8 cellular contexts compared by ENCODE assay signal in genomic region chr15:60590935-60591490, GRCh38.
DNase-seq lines count a peak whose midpoint lies in the region; ATAC-seq and TF ChIP-seq lines count a peak whose summit lies in the region.

No MANE protein-coding gene starts in this region.

- H3K9me3 ChIP-seq in SJSA1 (replicated peaks) (no peaks in the 10 kb centered on the region), iPS-15b (ENCODE audit: control insufficient read depth, insufficient read depth, low read length) (no peaks in the 10 kb centered on the region), sigmoid colon (no peaks in the 10 kb centered on the region)

- 1 to 4% methylated on average over 41 of the region's 41 CpGs for WGBS in sigmoid colon, 2 donors

- H3K4me1 ChIP-seq in ACC112 (ENCODE audit: control insufficient read depth, insufficient read depth, low read length, unreplicated experiment) (peaks cover 30% of the 10 kb centered on the region), GM23338 (ENCODE audit: insufficient read depth) (peaks cover 25% of the 10 kb centered on the region), SJSA1 (replicated peaks) (peaks cover 17% of the 10 kb centered on the region), iPS-15b (ENCODE audit: control insufficient read depth, insufficient read depth, low read length) (peaks cover 12% of the 10 kb centered on the region), sigmoid colon (peaks cover 0 to 24% (median 16%) of the 10 kb centered on the region in 4 donors)

- H3K27ac ChIP-seq in ACC112 (ENCODE audit: low read depth, low read length) (peak overlapping the region; percentile 59; the same call in 1 of the 2 replicates), GM23338 (ENCODE audit: low read depth) (no peak overlapping the region), SJSA1 (no peak overlapping the region), sigmoid colon (peak overlapping the region; percentile 84 to 95 (median 90))

- no peaks in the 10 kb centered on the region for H3K9me2 ChIP-seq in GM23338 (ENCODE audit: insufficient read depth)

- intact Hi-C loops in sigmoid colon (cut with DNase I) = loop anchor here (5.0 kb wide), 2 partner anchors 91 to 446 kb away; no protein-coding TSS in a partner anchor

- TF ChIP-seq POLR2A in sigmoid colon (IDR thresholded peaks at IDR 0.05) = no peak

- H3K9ac ChIP-seq in iPS-15b (ENCODE audit: low read depth, low read length) = no peak overlapping the region

- in situ Hi-C loops in astrocyte of the cerebellum (cut with HindIII; ENCODE audit: low sequenced_read_pairs) = loop anchor here (25.0 kb wide), 1 partner anchor 1246 kb away; no protein-coding TSS in a partner anchor

- H3K79me2 ChIP-seq in ACC112 (ENCODE audit: control insufficient read depth, insufficient read depth, low read length, unreplicated experiment) (peaks cover 40% of the 10 kb centered on the region), GM23338 (replicated peaks; ENCODE audit: insufficient read depth) (peaks cover 23% of the 10 kb centered on the region)

- peaks cover 28% of the 10 kb centered on the region for H3K4me1 Mint-ChIP-seq in GM23338

- peaks cover 18% of the 10 kb centered on the region for H3K27me3 Mint-ChIP-seq in GM23338 (ENCODE audit: insufficient read depth, low read depth, poor library complexity)

- no peaks in the 10 kb centered on the region; the same call in none of the 2 replicates for H4K20me1 ChIP-seq in GM23338 (replicated peaks; ENCODE audit: insufficient read depth)

- H3K4me3 Mint-ChIP-seq in GM23338 = peak overlapping the region; percentile 77

- no peak overlapping the region for H3K27ac Mint-ChIP-seq in GM23338

- H3K9me3 Mint-ChIP-seq in GM23338 = no peaks in the 10 kb centered on the region

- no peak for TF ChIP-seq EP300 in sigmoid colon (IDR thresholded peaks at IDR 0.05)

- DNase-seq in GM23338 (ENCODE audit: low spot score) (peak; percentile 82), SJSA1 (ENCODE audit: low read depth in 1 of 2, low spot score in 2 of 2) (peak in 1 of 2 experiments; percentile 10), astrocyte of the cerebellum (ENCODE audit: low read depth) (no peak), sigmoid colon (peak; percentile 76), NCI-H446 (lab: John Stamatoyannopoulos, UW) (no peak)

- peak overlapping the region; percentile 71 for H3K4me2 ChIP-seq in GM23338

- TF ChIP-seq CTCF in GM23338 (conservative IDR thresholded peaks at IDR 0.05; ENCODE audit: low read depth in 2 of 2) (no peak), astrocyte of the cerebellum (IDR thresholded peaks at IDR 0.05; ENCODE audit: low read depth, low read length, missing control alignments) (no peak), sigmoid colon (IDR thresholded peaks at IDR 0.05) (no peak)

- H3K36me3 Mint-ChIP-seq in GM23338 (ENCODE audit: low read depth) = no peaks in the 10 kb centered on the region

- H3K36me3 ChIP-seq in ACC112 (ENCODE audit: insufficient read depth, low read length) (no peaks in the 10 kb centered on the region), GM23338 (ENCODE audit: insufficient read depth) (no peaks in the 10 kb centered on the region), SJSA1 (no peaks in the 10 kb centered on the region), iPS-15b (ENCODE audit: control insufficient read depth, insufficient read depth, low read length) (no peaks in the 10 kb centered on the region), sigmoid colon (no peaks in the 10 kb centered on the region)

- H2AFZ ChIP-seq in ACC112 (ENCODE audit: low read length, unreplicated experiment) (no peak overlapping the region), GM23338 (no peak overlapping the region)

- ATAC-seq in GM23338 (peak; percentile 53), HG02870 (IDR thresholded peaks at IDR 0.05; ENCODE audit: unreplicated experiment) (no peak)

- H3K4me3 ChIP-seq in ACC112 (ENCODE audit: low read depth, low read length) = peak overlapping the region; percentile 92
- H3K4me3 ChIP-seq in GM23338 = peak overlapping the region; percentile 74
- peak overlapping the region; percentile 45 for H3K4me3 ChIP-seq in SJSA1
- peak overlapping the region; percentile 51 for H3K4me3 ChIP-seq in astrocyte of the cerebellum (ENCODE audit: low read depth, low read length)
- H3K4me3 ChIP-seq in iPS-15b (ENCODE audit: low read depth, low read length) = peak overlapping the region; percentile 45
- peak overlapping the region; percentile 73 to 93 (median 81) for H3K4me3 ChIP-seq in sigmoid colon

- H3F3A ChIP-seq in GM23338 (replicated peaks; ENCODE audit: low read depth) = peaks cover 4% of the 10 kb centered on the region; the same call in 1 of the 2 replicates

- H3K27me3 ChIP-seq in ACC112 (ENCODE audit: insufficient read depth, low read length) (no peaks in the 10 kb centered on the region), GM23338 (ENCODE audit: insufficient read depth) (peaks cover 45% of the 10 kb centered on the region), SJSA1 (replicated peaks) (peaks cover 79% of the 10 kb centered on the region), iPS-15b (ENCODE audit: control insufficient read depth, insufficient read depth, low read length) (peaks cover 23% of the 10 kb centered on the region), sigmoid colon (no peaks in the 10 kb centered on the region)

TF ChIP-seq in GM23338, 12 proteins besides CTCF, POLR2A, EP300 and RAD21:
- no peak for TF ChIP-seq STAT1 (IDR thresholded peaks at IDR 0.05; ENCODE audit: unreplicated experiment)
- 0 out of 2 replicates have a peak, but pooled peaks have one; percentile 31 for TF ChIP-seq POLR2AphosphoS5 (IDR thresholded peaks at IDR 0.05; ENCODE audit: low read depth)
- no peak for TF ChIP-seq ZNF331 (CRISPR knock-in tag; IDR thresholded peaks at IDR 0.05; ENCODE audit: low read depth)

Comparison
In these comparisons a context has a peak if more than half of its experiments do, and no peak if none do; other contexts are left out.
1. H3K27ac ChIP-seq: peak in ACC112 (single experiment) and sigmoid colon (4 of 4); none in GM23338 (single experiment) and SJSA1 (single experiment).
2. DNase-seq: peak in GM23338 (single experiment) and sigmoid colon (single experiment); none in astrocyte of the cerebellum (single experiment) and NCI-H446 (0 of 2).
3. Peak in every context shown above with its lines, with median percentiles within 50 percentile points of each other: H3K4me3 ChIP-seq.